Comparison of ENCODE assay signal across 1 cellular context in genomic region chr12:105092336-105092735, GRCh38.
TF ChIP-seq lines count a peak whose summit lies in the region.

No MANE protein-coding gene starts in this region.

TF ChIP-seq in HepG2, 621 proteins besides CTCF, POLR2A, EP300 and RAD21:
- no peak for TF ChIP-seq MBD4 (IDR thresholded peaks at IDR 0.05; ENCODE audit: borderline replicate concordance, low read length)
- no peak for TF ChIP-seq ARID3A (IDR thresholded peaks at IDR 0.05; ENCODE audit: low read depth, low read length)
- no peak for TF ChIP-seq IKZF5 (CRISPR knock-in tag; IDR thresholded peaks at IDR 0.05)
- no peak for TF ChIP-seq ZNF253 (CRISPR knock-in tag; IDR thresholded peaks at IDR 0.05; ENCODE audit: borderline replicate concordance)
- no peak for TF ChIP-seq EHMT2 (IDR thresholded peaks at IDR 0.05; ENCODE audit: borderline replicate concordance, low read depth, low read length)
- no peak for TF ChIP-seq PCBP2 (optimal IDR thresholded peaks at IDR 0.05; ENCODE audit: low read depth, low read length, poor library complexity, severe bottlenecking)
- TF ChIP-seq ERF (CRISPR knock-in tag; IDR thresholded peaks at IDR 0.05) = no peak
- TF ChIP-seq ZNF605 (CRISPR knock-in tag; IDR thresholded peaks at IDR 0.05) = no peak
- TF ChIP-seq FOXP1 (IDR thresholded peaks at IDR 0.05) = no peak
- TF ChIP-seq FOXP1 (CRISPR knock-in tag; IDR thresholded peaks at IDR 0.05) = no peak
- TF ChIP-seq AGO2 (optimal IDR thresholded peaks at IDR 0.05; ENCODE audit: low read depth, low read length) = no peak
- TF ChIP-seq JUNB (CRISPR knock-in tag; IDR thresholded peaks at IDR 0.05; ENCODE audit: borderline replicate concordance) = no peak
- no peak for TF ChIP-seq GABPA (IDR thresholded peaks at IDR 0.05; ENCODE audit: low read depth, low read length)
- no peak for TF ChIP-seq GABPA (CRISPR knock-in tag; IDR thresholded peaks at IDR 0.05; ENCODE audit: low read depth)
